In the genomic region with DNA sequence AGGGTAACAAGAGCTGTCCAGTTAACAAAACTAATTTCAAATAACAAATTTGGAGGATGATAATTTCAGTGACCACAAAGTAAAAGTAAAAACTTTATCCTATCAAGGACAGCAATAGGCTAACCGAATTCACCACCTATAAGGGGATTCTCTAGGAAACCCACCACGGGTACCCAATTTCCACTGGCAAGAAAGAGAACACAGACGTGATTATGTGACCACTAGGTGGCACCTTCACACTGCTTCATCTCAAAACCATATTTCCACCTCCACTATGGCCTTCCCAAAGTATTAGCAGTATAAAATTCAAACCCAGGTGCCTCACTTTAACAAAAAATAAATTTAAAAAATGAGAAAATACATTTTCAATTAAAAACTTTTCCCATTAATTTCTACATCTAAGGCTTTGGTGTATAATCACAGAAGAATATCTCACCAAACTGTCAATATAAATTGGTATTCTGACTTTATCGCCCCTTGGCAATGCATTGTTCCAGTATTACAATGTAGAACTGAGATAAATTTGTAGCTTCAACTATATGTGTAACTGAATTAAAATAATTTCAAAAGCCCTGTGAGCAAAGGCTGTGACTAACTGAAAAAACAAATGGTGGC, we compare ENCODE assay signal across 8 cellular contexts.
DNase-seq lines count a peak whose midpoint lies in the region; ATAC-seq, FAIRE-seq and TF ChIP-seq lines count a peak whose summit lies in the region.

No MANE protein-coding gene starts in this region.

- H3K4me3 ChIP-seq in adipocyte (ENCODE audit: low read length) (no peak overlapping the region), right atrium auricular region (no peak overlapping the region), small intestine (ENCODE audit: low read depth in 1 of 2, low read length in 2 of 2) (no peak overlapping the region)

- ATAC-seq in HG03159 (IDR thresholded peaks at IDR 0.05; ENCODE audit: unreplicated experiment): no peak
- no peak for ATAC-seq in GM21619 (IDR thresholded peaks at IDR 0.05; ENCODE audit: unreplicated experiment)

- H3K27me3 ChIP-seq in adipocyte (replicated peaks; ENCODE audit: control insufficient read depth, insufficient read depth, low read length) (no peaks in the 10 kb centered on the region), right atrium auricular region (no peaks in the 10 kb centered on the region), small intestine (ENCODE audit: control insufficient read depth in 2 of 2, insufficient read depth in 2 of 2, low read length in 2 of 2) (no peaks in the 10 kb centered on the region)

- no peak for FAIRE-seq in D721Med (lab: Jason Lieb, UNC)
- no peak for FAIRE-seq in small intestine (lab: Jason Lieb, UNC)

- no peak overlapping the region for H3K9ac ChIP-seq in adipocyte (ENCODE audit: low read length)

- DNase-seq in D721Med (ENCODE audit: insufficient read length, low spot score): no peak
- peak; percentile 49 for DNase-seq in HCEC 1CT
- DNase-seq in NCI-H82 treated with DMSO at 0.1 percent for 48 hours (lab: John Stamatoyannopoulos, UW; ENCODE audit: unreplicated experiment): peak; percentile 40
- peak; percentile 84 for DNase-seq in adipocyte (ENCODE audit: low read depth)
- no peak for DNase-seq in right atrium auricular region (ENCODE audit: low spot score)
- DNase-seq in small intestine: peak; percentile 46

- H3K4me1 ChIP-seq in adipocyte (ENCODE audit: control insufficient read depth, insufficient read depth, low read length): peaks cover 28% of the 10 kb centered on the region
- H3K4me1 ChIP-seq in right atrium auricular region: no peaks in the 10 kb centered on the region
- no peaks in the 10 kb centered on the region for H3K4me1 ChIP-seq in small intestine (ENCODE audit: control insufficient read depth in 2 of 2, insufficient read depth in 1 of 2, low read depth in 1 of 2, low read length in 1 of 2)

- WGBS in small intestine, 3 donors: 24 to 26% (median 25%) methylated on average over 4 of the region's 4 CpGs

- H3K36me3 ChIP-seq in adipocyte (ENCODE audit: control insufficient read depth, insufficient read depth, low read length, severe bottlenecking) (no peaks in the 10 kb centered on the region), right atrium auricular region (no peaks in the 10 kb centered on the region), small intestine (ENCODE audit: control insufficient read depth in 2 of 2, insufficient read depth in 2 of 2, low read length in 2 of 2) (no peaks in the 10 kb centered on the region)

- no peak overlapping the region for H3K27ac ChIP-seq in right atrium auricular region
- H3K27ac ChIP-seq in small intestine (ENCODE audit: low read depth in 1 of 2, low read length in 1 of 2): no peak overlapping the region

- H3K9me3 ChIP-seq in adipocyte (ENCODE audit: control insufficient read depth, low read length): no peaks in the 10 kb centered on the region
- H3K9me3 ChIP-seq in right atrium auricular region: no peaks in the 10 kb centered on the region
- no peaks in the 10 kb centered on the region for H3K9me3 ChIP-seq in small intestine (ENCODE audit: control insufficient read depth, low read depth)

- TF ChIP-seq CTCF in D721Med (IDR thresholded peaks at IDR 0.05; ENCODE audit: insufficient read depth, missing control alignments) (peak; percentile 70), right atrium auricular region (IDR thresholded peaks at IDR 0.05) (peak; percentile 60 to 82)

Comparison
In these comparisons a context has a peak if more than half of its experiments do, and no peak if none do; other contexts are left out.
1. DNase-seq: peak in HCEC 1CT (single experiment), NCI-H82 treated with DMSO at 0.1 percent for 48 hours (single experiment), adipocyte (single experiment) and small intestine (single experiment); none in D721Med (single experiment) and right atrium auricular region (single experiment).